2 cellular contexts compared by ENCODE assay signal in the genomic region with DNA sequence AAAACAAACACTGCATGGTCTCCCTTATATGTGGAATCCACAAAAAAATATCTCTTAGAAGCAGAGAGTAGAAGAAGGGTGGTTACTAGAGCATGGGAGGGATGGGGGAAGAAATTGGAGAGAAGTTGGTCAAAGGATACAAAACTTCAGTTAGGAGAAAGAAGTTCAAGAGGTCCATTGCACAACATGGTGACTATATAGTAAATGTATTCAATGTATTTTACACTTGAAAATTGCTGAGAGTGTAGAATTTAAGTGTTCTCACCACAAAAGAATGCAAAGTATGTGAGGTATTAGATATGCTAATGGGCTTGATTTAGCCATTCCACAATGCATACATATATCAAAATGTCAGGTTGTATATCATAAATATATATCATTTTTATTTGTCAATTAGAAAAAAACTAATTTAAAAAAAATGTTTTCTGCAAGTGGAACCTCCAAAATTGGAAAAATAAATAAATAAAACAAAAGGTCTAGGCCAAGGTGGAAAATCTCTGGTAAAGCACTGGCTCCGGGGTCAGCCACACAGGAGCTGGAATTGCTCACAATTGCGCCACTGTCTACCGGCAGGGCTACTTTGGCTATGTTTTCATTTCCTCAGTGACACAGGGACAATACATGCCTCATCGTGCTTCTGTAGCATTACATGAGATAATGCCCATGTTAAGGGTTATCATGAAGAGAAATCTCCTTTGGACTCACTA.
TF ChIP-seq lines count a peak whose summit lies in the region.

No MANE protein-coding gene starts in this region.

TF ChIP-seq in GM23338, 12 proteins besides CTCF, POLR2A, EP300 and RAD21 (continued from another document):
- TF ChIP-seq, protein P1, sequence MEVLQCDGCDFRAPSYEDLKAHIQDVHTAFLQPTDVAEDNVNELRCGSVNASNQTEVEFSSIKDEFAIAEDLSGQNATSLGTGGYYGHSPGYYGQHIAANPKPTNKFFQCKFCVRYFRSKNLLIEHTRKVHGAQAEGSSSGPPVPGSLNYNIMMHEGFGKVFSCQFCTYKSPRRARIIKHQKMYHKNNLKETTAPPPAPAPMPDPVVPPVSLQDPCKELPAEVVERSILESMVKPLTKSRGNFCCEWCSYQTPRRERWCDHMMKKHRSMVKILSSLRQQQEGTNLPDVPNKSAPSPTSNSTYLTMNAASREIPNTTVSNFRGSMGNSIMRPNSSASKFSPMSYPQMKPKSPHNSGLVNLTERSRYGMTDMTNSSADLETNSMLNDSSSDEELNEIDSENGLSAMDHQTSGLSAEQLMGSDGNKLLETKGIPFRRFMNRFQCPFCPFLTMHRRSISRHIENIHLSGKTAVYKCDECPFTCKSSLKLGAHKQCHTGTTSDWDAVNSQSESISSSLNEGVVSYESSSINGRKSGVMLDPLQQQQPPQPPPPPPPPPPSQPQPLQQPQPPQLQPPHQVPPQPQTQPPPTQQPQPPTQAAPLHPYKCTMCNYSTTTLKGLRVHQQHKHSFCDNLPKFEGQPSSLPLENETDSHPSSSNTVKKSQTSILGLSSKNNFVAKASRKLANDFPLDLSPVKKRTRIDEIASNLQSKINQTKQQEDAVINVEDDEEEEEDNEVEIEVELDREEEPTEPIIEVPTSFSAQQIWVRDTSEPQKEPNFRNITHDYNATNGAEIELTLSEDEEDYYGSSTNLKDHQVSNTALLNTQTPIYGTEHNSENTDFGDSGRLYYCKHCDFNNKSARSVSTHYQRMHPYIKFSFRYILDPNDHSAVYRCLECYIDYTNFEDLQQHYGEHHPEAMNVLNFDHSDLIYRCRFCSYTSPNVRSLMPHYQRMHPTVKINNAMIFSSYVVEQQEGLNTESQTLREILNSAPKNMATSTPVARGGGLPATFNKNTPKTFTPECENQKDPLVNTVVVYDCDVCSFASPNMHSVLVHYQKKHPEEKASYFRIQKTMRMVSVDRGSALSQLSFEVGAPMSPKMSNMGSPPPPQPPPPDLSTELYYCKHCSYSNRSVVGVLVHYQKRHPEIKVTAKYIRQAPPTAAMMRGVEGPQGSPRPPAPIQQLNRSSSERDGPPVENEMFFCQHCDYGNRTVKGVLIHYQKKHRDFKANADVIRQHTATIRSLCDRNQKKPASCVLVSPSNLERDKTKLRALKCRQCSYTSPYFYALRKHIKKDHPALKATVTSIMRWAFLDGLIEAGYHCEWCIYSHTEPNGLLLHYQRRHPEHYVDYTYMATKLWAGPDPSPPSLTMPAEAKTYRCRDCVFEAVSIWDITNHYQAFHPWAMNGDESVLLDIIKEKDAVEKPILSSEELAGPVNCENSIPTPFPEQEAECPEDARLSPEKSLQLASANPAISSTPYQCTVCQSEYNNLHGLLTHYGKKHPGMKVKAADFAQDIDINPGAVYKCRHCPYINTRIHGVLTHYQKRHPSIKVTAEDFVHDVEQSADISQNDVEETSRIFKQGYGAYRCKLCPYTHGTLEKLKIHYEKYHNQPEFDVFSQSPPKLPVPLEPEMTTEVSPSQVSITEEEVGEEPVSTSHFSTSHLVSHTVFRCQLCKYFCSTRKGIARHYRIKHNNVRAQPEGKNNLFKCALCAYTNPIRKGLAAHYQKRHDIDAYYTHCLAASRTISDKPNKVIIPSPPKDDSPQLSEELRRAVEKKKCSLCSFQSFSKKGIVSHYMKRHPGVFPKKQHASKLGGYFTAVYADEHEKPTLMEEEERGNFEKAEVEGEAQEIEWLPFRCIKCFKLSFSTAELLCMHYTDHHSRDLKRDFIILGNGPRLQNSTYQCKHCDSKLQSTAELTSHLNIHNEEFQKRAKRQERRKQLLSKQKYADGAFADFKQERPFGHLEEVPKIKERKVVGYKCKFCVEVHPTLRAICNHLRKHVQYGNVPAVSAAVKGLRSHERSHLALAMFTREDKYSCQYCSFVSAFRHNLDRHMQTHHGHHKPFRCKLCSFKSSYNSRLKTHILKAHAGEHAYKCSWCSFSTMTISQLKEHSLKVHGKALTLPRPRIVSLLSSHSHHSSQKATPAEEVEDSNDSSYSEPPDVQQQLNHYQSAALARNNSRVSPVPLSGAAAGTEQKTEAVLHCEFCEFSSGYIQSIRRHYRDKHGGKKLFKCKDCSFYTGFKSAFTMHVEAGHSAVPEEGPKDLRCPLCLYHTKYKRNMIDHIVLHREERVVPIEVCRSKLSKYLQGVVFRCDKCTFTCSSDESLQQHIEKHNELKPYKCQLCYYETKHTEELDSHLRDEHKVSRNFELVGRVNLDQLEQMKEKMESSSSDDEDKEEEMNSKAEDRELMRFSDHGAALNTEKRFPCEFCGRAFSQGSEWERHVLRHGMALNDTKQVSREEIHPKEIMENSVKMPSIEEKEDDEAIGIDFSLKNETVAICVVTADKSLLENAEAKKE (CRISPR knock-in tag; IDR thresholded peaks at IDR 0.05) = no peak
- TF ChIP-seq POLR2AphosphoS5 (IDR thresholded peaks at IDR 0.05; ENCODE audit: low read depth) (no peak), STAT1 (IDR thresholded peaks at IDR 0.05; ENCODE audit: unreplicated experiment) (no peak)

TF ChIP-seq in endothelial cell of umbilical vein, 7 proteins besides CTCF, POLR2A, EP300 and RAD21 (continued from another document):
- TF ChIP-seq, protein P2, sequence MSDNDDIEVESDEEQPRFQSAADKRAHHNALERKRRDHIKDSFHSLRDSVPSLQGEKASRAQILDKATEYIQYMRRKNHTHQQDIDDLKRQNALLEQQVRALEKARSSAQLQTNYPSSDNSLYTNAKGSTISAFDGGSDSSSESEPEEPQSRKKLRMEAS (IDR thresholded peaks at IDR 0.05; ENCODE audit: insufficient read depth, insufficient read length) = no peak
